Comparison of ENCODE assay signal across 8 cellular contexts in genomic region chr7:5692845-5693278, GRCh38.
DNase-seq lines count a peak whose midpoint lies in the region; ATAC-seq and TF ChIP-seq lines count a peak whose summit lies in the region.

No MANE protein-coding gene starts in this region.

- BruUV-seq in Panc1 (replicated peaks; lab: Mats Ljungman, UMichigan), result no TSS peak

- in situ Hi-C loops in Panc1 (cut with HindIII; ENCODE audit: low pct_unique_long_range_greater_than_20kb, low sequenced_read_pairs), result loop anchor here (25.0 kb wide), 1 partner anchor 119 kb away; no protein-coding TSS in a partner anchor

- H3K27ac Mint-ChIP-seq in endodermal cell, result no peak overlapping the region

- CTCF ChIA-PET in Panc1 (lab: Charles Lee) (interaction anchor here (0.6 to 1.1 kb wide), 2 partner anchors 129 to 309 kb away, joined by 5 to 13 read pairs; no protein-coding TSS in a partner anchor), HEK293T (lab: Yijun Ruan, JAX) (interaction anchor here (1.3 to 1.5 kb wide), 2 partner anchors 12 to 14 kb away, joined by 3 to 4 read pairs; no protein-coding TSS in a partner anchor)

- H3K9me3 ChIP-seq in cardiac muscle cell (ENCODE audit: low read depth) (no peaks in the 10 kb centered on the region), Panc1 (ENCODE audit: control insufficient read depth, insufficient read depth, low read depth, low read length) (no peaks in the 10 kb centered on the region), endodermal cell (ENCODE audit: control insufficient read depth, low read length) (no peaks in the 10 kb centered on the region), skeletal muscle tissue (ENCODE audit: control insufficient read depth in 3 of 3, low read length in 3 of 3) (no peaks in the 10 kb centered on the region)

- no peaks in the 10 kb centered on the region for H3K27me3 Mint-ChIP-seq in endodermal cell (ENCODE audit: insufficient read depth)

- intact Hi-C loops in left ventricle myocardium superior (cut with micrococcal nuclease) (no loop called here), Panc1 (cut with micrococcal nuclease; ENCODE audit: unreplicated experiment) (no loop called here)

- H3K9me3 Mint-ChIP-seq in endodermal cell, result no peaks in the 10 kb centered on the region

- DNase-seq in cardiac muscle cell (ENCODE audit: low read depth in 1 of 2, low spot score in 1 of 2) (peak in 1 of 2 donors; percentile 74), left ventricle myocardium superior (no peak), Panc1 (ENCODE audit: low read depth, low spot score) (peak; percentile 91), endodermal cell (no peak), HEK293T (ENCODE audit: extremely low spot score) (no peak)
- no peak for DNase-seq in stimulated activated CD4-positive, alpha-beta T cell treated with anti-CD3 and anti-CD28 coated beads, Interleukin-4, amount 100 ng/mL, for 1 hour

- TF ChIP-seq CTCF in cardiac muscle cell (IDR thresholded peaks at IDR 0.05; ENCODE audit: low read depth, low read length) (no peak), Panc1 (IDR thresholded peaks at IDR 0.05) (no peak), endodermal cell (conservative IDR thresholded peaks at IDR 0.05) (no peak)

- ATAC-seq in left ventricle myocardium superior, result no peak
- peak; percentile 74 for ATAC-seq in Panc1
- no peak for ATAC-seq in HG02571 (IDR thresholded peaks at IDR 0.05; ENCODE audit: unreplicated experiment)

- H3K27me3 ChIP-seq in cardiac muscle cell, result no peaks in the 10 kb centered on the region
- H3K27me3 ChIP-seq in Panc1 (ENCODE audit: control insufficient read depth, insufficient read depth, low read length), result no peaks in the 10 kb centered on the region
- no peaks in the 10 kb centered on the region for H3K27me3 ChIP-seq in endodermal cell (ENCODE audit: control insufficient read depth, insufficient read depth, low read length, poor library complexity, severe bottlenecking)
- H3K27me3 ChIP-seq in skeletal muscle tissue (ENCODE audit: control insufficient read depth in 3 of 3, insufficient read depth in 3 of 3, low read length in 3 of 3), result no peaks in the 10 kb centered on the region

- H3K4me3 Mint-ChIP-seq in endodermal cell, result no peak overlapping the region

- peak overlapping the region; percentile 100 for H3K27ac ChIP-seq in cardiac muscle cell
- H3K27ac ChIP-seq in Panc1 (ENCODE audit: low read length), result peak overlapping the region; percentile 60
- peak overlapping the region; percentile 50 for H3K27ac ChIP-seq in endodermal cell (ENCODE audit: low read depth, low read length)
- H3K27ac ChIP-seq in skeletal muscle tissue (ENCODE audit: low read depth, low read length), result peak overlapping the region; percentile 86

- H3K9ac ChIP-seq in endodermal cell (ENCODE audit: extremely low read depth, low read length, poor library complexity, severe bottlenecking) (no peak overlapping the region), skeletal muscle tissue (ENCODE audit: low read depth in 1 of 3, low read length in 3 of 3) (peak overlapping the region; percentile 42 to 74 (median 65))

- H3K4me1 Mint-ChIP-seq in endodermal cell, result peaks cover 7% of the 10 kb centered on the region

- H3K36me3 Mint-ChIP-seq in endodermal cell (ENCODE audit: low read depth), result peaks cover 18% of the 10 kb centered on the region

- POLR2A ChIA-PET in Panc1 (lab: Charles Lee), result interaction anchor here (0.5 to 0.6 kb wide), 2 partner anchors 32 to 34 kb away, joined by 3 to 4 read pairs; no protein-coding TSS in a partner anchor
- POLR2A ChIA-PET in HEK293T (lab: Yijun Ruan, JAX), result interaction anchor here (1.2 kb wide), 1 partner anchor 10 kb away, joined by 4 read pairs; no protein-coding TSS in a partner anchor

- peaks cover 86% of the 10 kb centered on the region for H3K4me1 ChIP-seq in cardiac muscle cell (ENCODE audit: low read depth)
- H3K4me1 ChIP-seq in Panc1 (ENCODE audit: control insufficient read depth, insufficient read depth, low read length), result peaks cover 35% of the 10 kb centered on the region
- H3K4me1 ChIP-seq in endodermal cell (ENCODE audit: control insufficient read depth, insufficient read depth, low read length), result peaks cover 13% of the 10 kb centered on the region
- peaks cover 70 to 85% (median 77%) of the 10 kb centered on the region in 3 donors for H3K4me1 ChIP-seq in skeletal muscle tissue (ENCODE audit: control insufficient read depth in 3 of 3, insufficient read depth in 3 of 3, low read length in 3 of 3)

- H3K36me3 ChIP-seq in cardiac muscle cell, result peaks cover 5% of the 10 kb centered on the region
- no peaks in the 10 kb centered on the region for H3K36me3 ChIP-seq in Panc1 (ENCODE audit: control insufficient read depth, insufficient read depth, low read length)
- H3K36me3 ChIP-seq in endodermal cell (ENCODE audit: control insufficient read depth, insufficient read depth, low read length), result peaks cover 22% of the 10 kb centered on the region
- H3K36me3 ChIP-seq in skeletal muscle tissue (ENCODE audit: control insufficient read depth in 3 of 3, insufficient read depth in 3 of 3, low read length in 3 of 3), result no peaks in the 10 kb centered on the region

- H3K4me3 ChIP-seq in cardiac muscle cell, result no peak overlapping the region
- 0 out of 4 replicates have a peak overlapping the region, but pooled peaks of 1 of the 2 experiments have one; percentile 1 for H3K4me3 ChIP-seq in Panc1 (ENCODE audit: low read depth in 2 of 2, low read length in 2 of 2)
- H3K4me3 ChIP-seq in endodermal cell (ENCODE audit: low read length), result no peak overlapping the region
- H3K4me3 ChIP-seq in skeletal muscle tissue (ENCODE audit: low read length in 3 of 3), result peak overlapping the region in 2 of 3 donors; percentile 4 to 38

- 94 to 100% methylated on average over 6 to 7 of the region's 7 CpGs for WGBS in endodermal cell (ENCODE audit: insufficient coverage in 1 of 2, insufficient read length in 1 of 2), 2 experiments

TF ChIP-seq in HEK293T, 16 proteins besides CTCF, POLR2A, EP300 and RAD21:
- TF ChIP-seq SUZ12 (IDR thresholded peaks at IDR 0.05) (no peak), ARNT (IDR thresholded peaks at IDR 0.05) (no peak), TARDBP (IDR thresholded peaks at IDR 0.05) (no peak), PKNOX1 (IDR thresholded peaks at IDR 0.05) (no peak), ZNF384 (IDR thresholded peaks at IDR 0.05) (no peak), FOXK2 (IDR thresholded peaks at IDR 0.05) (no peak), NFRKB (IDR thresholded peaks at IDR 0.05) (no peak), LEF1 (IDR thresholded peaks at IDR 0.05; ENCODE audit: borderline replicate concordance) (no peak), FOXA1 (IDR thresholded peaks at IDR 0.05) (no peak), L3MBTL2 (conservative IDR thresholded peaks at IDR 0.05) (no peak), HDGF (IDR thresholded peaks at IDR 0.05; ENCODE audit: borderline replicate concordance) (no peak)
TF ChIP-seq in HEK293T: peak in this region for 0.

Comparison
In these comparisons a context has a peak if more than half of its experiments do, and no peak if none do; other contexts are left out.
1. H3K27ac ChIP-seq: peak in every context shown above with its lines; median percentile 100 in cardiac muscle cell; 86 in skeletal muscle tissue; 60 in Panc1; 50 in endodermal cell.
2. H3K4me3 ChIP-seq: peak in skeletal muscle tissue (2 of 3); none in cardiac muscle cell (single experiment) and endodermal cell (single experiment).